In the genomic region with DNA sequence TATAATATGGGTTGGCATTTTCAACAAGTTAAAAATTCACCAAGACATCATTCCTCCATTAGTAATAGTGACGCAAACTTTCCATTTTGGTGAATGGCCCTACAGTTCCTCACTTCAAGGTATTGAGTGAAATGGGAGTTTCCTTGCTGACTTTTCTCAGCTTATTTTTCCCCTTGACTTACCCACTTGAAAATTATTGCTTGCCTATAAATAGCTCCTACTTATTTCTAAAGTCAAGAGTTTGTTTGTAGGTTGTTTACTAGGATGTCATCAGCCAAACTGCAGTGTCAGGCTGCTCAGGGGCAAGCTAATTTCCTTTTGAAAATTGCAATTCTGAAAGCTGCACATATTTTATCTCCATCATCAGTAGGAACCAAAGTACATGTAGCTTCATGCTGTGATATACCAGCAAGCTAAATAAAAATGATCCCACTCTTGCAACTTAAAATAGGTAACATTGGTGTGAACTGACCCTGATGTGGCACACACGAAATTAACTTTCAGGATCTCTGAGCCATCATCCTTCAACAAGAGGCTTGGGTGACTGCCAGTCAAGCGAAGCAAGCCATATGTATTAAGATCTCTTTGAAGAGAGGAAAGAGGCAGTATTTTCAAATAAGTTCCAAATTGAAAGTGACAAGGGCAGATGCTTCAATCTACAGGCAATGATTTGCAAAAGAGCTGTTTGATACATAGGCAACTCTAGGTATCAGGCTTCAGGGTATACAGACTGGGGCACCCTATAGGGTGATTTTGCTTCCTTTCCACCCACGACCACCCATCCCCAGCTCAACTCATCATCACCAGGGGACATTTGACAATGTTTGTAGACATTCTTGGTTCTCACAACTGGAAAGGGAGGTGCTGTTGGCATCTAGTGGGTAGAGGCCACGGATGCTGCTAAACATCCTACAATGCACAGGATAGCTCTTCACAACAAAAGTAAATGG, we compare ENCODE assay signal across 16 cellular contexts.
DNase-seq lines count a peak whose midpoint lies in the region; ATAC-seq, FAIRE-seq and TF ChIP-seq lines count a peak whose summit lies in the region.
"Had no signal": no experiment of that assay in that cellular context is flagged by ENCODE, and none has a peak within 500 bp of the region (broad histone marks: within the 10 kb centered on the region; RNA-seq: fewer than 3 reads in every experiment).

No MANE protein-coding gene starts in this region.

- no peak overlapping the region for H3K4me3 ChIP-seq in BLaER1 treated with 17β-estradiol and CSF1 and Interleukin-3, amounts not matched to agents 10 nM and 100 nM
- H3K4me3 ChIP-seq in left ventricle myocardium inferior = no peak overlapping the region
- H3K4me3 ChIP-seq in esophagus squamous epithelium = no peak overlapping the region
- H3K4me3 ChIP-seq: gastrocnemius medialis, sigmoid colon, uterus had no signal

- no peaks in the 10 kb centered on the region for H3K9me3 ChIP-seq in BLaER1 treated with 17β-estradiol and CSF1 and Interleukin-3, amounts not matched to agents 10 nM and 100 nM (replicated peaks in 1 of 11)
- H3K9me3 ChIP-seq in left ventricle myocardium inferior (replicated peaks) (no peaks in the 10 kb centered on the region), esophagus squamous epithelium (no peaks in the 10 kb centered on the region)
- H3K9me3 ChIP-seq: gastrocnemius medialis, sigmoid colon, uterus had no signal

- H3K9ac ChIP-seq in BLaER1 treated with 17β-estradiol and CSF1 and Interleukin-3, amounts not matched to agents 10 nM and 100 nM = no peak overlapping the region

- H3K27me3 ChIP-seq in BLaER1 treated with 17β-estradiol and CSF1 and Interleukin-3, amounts not matched to agents 10 nM and 100 nM = no peaks in the 10 kb centered on the region
- H3K27me3 ChIP-seq in left ventricle myocardium inferior (ENCODE audit: low read depth) (peaks cover 11% of the 10 kb centered on the region), esophagus squamous epithelium (no peaks in the 10 kb centered on the region)
- H3K27me3 ChIP-seq: gastrocnemius medialis, sigmoid colon, uterus had no signal

- TF ChIP-seq CTCF in left ventricle myocardium inferior (IDR thresholded peaks at IDR 0.05; ENCODE audit: borderline replicate concordance) (no peak), esophagus squamous epithelium (IDR thresholded peaks at IDR 0.05) (no peak)

- H3K27me3 Mint-ChIP-seq in activated T-helper 1 cell treated with anti-CD3 and anti-CD28 coated beads, Interleukin-12 subunit alpha, Interleukin-12 subunit beta, Interleukin-2, Interleukin-4 antibody, amounts not matched to agents 30 ng/mL and 10 ng/mL and 1 ng/mL, durations not matched to agents 14 hours and 24 hours and 36 hours (ENCODE audit: insufficient read depth) = no peaks in the 10 kb centered on the region
- H3K27me3 Mint-ChIP-seq: B cell, IgD-negative memory B cell had no signal

- no peak overlapping the region for H3K27ac ChIP-seq in BLaER1 treated with 17β-estradiol and CSF1 and Interleukin-3, amounts not matched to agents 10 nM and 100 nM
- H3K27ac ChIP-seq in left ventricle myocardium inferior (replicated peaks) (no peak overlapping the region), esophagus squamous epithelium (no peak overlapping the region)
- H3K27ac ChIP-seq: gastrocnemius medialis, sigmoid colon, uterus had no signal

- no peaks in the 10 kb centered on the region for H3K36me3 ChIP-seq in BLaER1 treated with 17β-estradiol and CSF1 and Interleukin-3, amounts not matched to agents 10 nM and 100 nM
- H3K36me3 ChIP-seq in left ventricle myocardium inferior (no peaks in the 10 kb centered on the region), esophagus squamous epithelium (no peaks in the 10 kb centered on the region)
- H3K36me3 ChIP-seq: gastrocnemius medialis, sigmoid colon, uterus had no signal

- H4K20me1 ChIP-seq in BLaER1 treated with 17β-estradiol and CSF1 and Interleukin-3, amounts not matched to agents 10 nM and 100 nM = no peaks in the 10 kb centered on the region

- H3K4me2 ChIP-seq in BLaER1 treated with 17β-estradiol and CSF1 and Interleukin-3, amounts not matched to agents 10 nM and 100 nM = peak overlapping the region; percentile 10 to 64 (median 35); a peak in 17 of 22 replicates

- DNase-seq in GM12891 (ENCODE audit: insufficient read length, low spot score) = no peak
- DNase-seq in activated T-helper 1 cell treated with anti-CD3 and anti-CD28 coated beads, Interleukin-12 subunit alpha, Interleukin-12 subunit beta, Interleukin-2, Interleukin-4 antibody, amounts not matched to agents 30 ng/mL and 10 ng/mL and 1 ng/mL, durations not matched to agents 14 hours and 24 hours and 36 hours (ENCODE audit: low spot score) = no peak
- no peak for DNase-seq in cerebellar cortex (ENCODE audit: low spot score)
- no peak for DNase-seq in left ventricle myocardium inferior
- DNase-seq in esophagus squamous epithelium (lab: John Stamatoyannopoulos, UW) = no peak
- DNase-seq: gastrocnemius medialis; immature natural killer cell; NCI-H1417; sigmoid colon; stimulated activated naive CD4-positive, alpha-beta T cell treated with Interleukin-2 at 50 U/mL for 16 hours; uterus had no signal

- TF ChIP-seq POLR2A in GM12891 (IDR thresholded peaks at IDR 0.05; ENCODE audit: low read depth, low read length) (no peak), esophagus squamous epithelium (IDR thresholded peaks at IDR 0.05) (no peak)

- intact Hi-C loops in activated T-helper 1 cell treated with anti-CD3 and anti-CD28 coated beads, Interleukin-12 subunit alpha, Interleukin-12 subunit beta, Interleukin-2, Interleukin-4 antibody, amounts not matched to agents 30 ng/mL and 10 ng/mL and 1 ng/mL, durations not matched to agents 14 hours and 24 hours and 36 hours (cut with micrococcal nuclease) = loop anchor here (1.0 kb wide), 4 partner anchors 20 to 52 kb away; no protein-coding TSS in a partner anchor
- intact Hi-C loops in left ventricle myocardium inferior (cut with micrococcal nuclease) (no loop called here), esophagus squamous epithelium (cut with DNase I) (no loop called here)

- H3K4me1 ChIP-seq in BLaER1 treated with 17β-estradiol and CSF1 and Interleukin-3, amounts not matched to agents 10 nM and 100 nM = peaks cover 14 to 32% (median 21%) of the 10 kb centered on the region in 10 experiments; a peak in 19 of 20 replicates
- H3K4me1 ChIP-seq in left ventricle myocardium inferior (peaks cover 8% of the 10 kb centered on the region), esophagus squamous epithelium (no peaks in the 10 kb centered on the region)
- H3K4me1 ChIP-seq: gastrocnemius medialis, sigmoid colon, uterus had no signal

- H3K4me3 Mint-ChIP-seq in activated T-helper 1 cell treated with anti-CD3 and anti-CD28 coated beads, Interleukin-12 subunit alpha, Interleukin-12 subunit beta, Interleukin-2, Interleukin-4 antibody, amounts not matched to agents 30 ng/mL and 10 ng/mL and 1 ng/mL, durations not matched to agents 14 hours and 24 hours and 36 hours = peak overlapping the region; percentile 62
- H3K4me3 Mint-ChIP-seq: B cell, IgD-negative memory B cell, immature natural killer cell had no signal

- H3K36me3 Mint-ChIP-seq in activated T-helper 1 cell treated with anti-CD3 and anti-CD28 coated beads, Interleukin-12 subunit alpha, Interleukin-12 subunit beta, Interleukin-2, Interleukin-4 antibody, amounts not matched to agents 30 ng/mL and 10 ng/mL and 1 ng/mL, durations not matched to agents 14 hours and 24 hours and 36 hours (ENCODE audit: low read depth) = peaks cover 8% of the 10 kb centered on the region
- H3K36me3 Mint-ChIP-seq: immature natural killer cell had no signal

- no peaks in the 10 kb centered on the region for H3K9me3 Mint-ChIP-seq in activated T-helper 1 cell treated with anti-CD3 and anti-CD28 coated beads, Interleukin-12 subunit alpha, Interleukin-12 subunit beta, Interleukin-2, Interleukin-4 antibody, amounts not matched to agents 30 ng/mL and 10 ng/mL and 1 ng/mL, durations not matched to agents 14 hours and 24 hours and 36 hours
- H3K9me3 Mint-ChIP-seq: IgD-negative memory B cell, immature natural killer cell had no signal

- H3K27ac Mint-ChIP-seq in activated T-helper 1 cell treated with anti-CD3 and anti-CD28 coated beads, Interleukin-12 subunit alpha, Interleukin-12 subunit beta, Interleukin-2, Interleukin-4 antibody, amounts not matched to agents 30 ng/mL and 10 ng/mL and 1 ng/mL, durations not matched to agents 14 hours and 24 hours and 36 hours = peak overlapping the region; percentile 91
- H3K27ac Mint-ChIP-seq: B cell, immature natural killer cell had no signal

- H3K4me1 Mint-ChIP-seq in activated T-helper 1 cell treated with anti-CD3 and anti-CD28 coated beads, Interleukin-12 subunit alpha, Interleukin-12 subunit beta, Interleukin-2, Interleukin-4 antibody, amounts not matched to agents 30 ng/mL and 10 ng/mL and 1 ng/mL, durations not matched to agents 14 hours and 24 hours and 36 hours (ENCODE audit: low read depth) = peaks cover 63% of the 10 kb centered on the region

- FAIRE-seq in GM12891 (lab: Jason Lieb, UNC) = no peak

- WGBS in esophagus squamous epithelium, 2 donors = 72 to 74% methylated on average over 5 of the region's 5 CpGs

- ATAC-seq in HG02840 (IDR thresholded peaks at IDR 0.05; ENCODE audit: low FRiP score, unreplicated experiment) (peak; percentile 62), HG02571 (IDR thresholded peaks at IDR 0.05; ENCODE audit: unreplicated experiment) (no peak)
- ATAC-seq: gastrocnemius medialis had no signal

TF ChIP-seq in GM12891, 5 proteins besides CTCF, POLR2A, EP300 and RAD21:
- TF ChIP-seq SPI1 (IDR thresholded peaks at IDR 0.05; ENCODE audit: low read depth, low read length) (peak; percentile 23; the same call in 1 of the 2 replicates), POLR2AphosphoS5 (IDR thresholded peaks at IDR 0.05; ENCODE audit: low read depth, low read length) (no peak)
